ENCODE assay signal across 7 cellular contexts in the genomic region with DNA sequence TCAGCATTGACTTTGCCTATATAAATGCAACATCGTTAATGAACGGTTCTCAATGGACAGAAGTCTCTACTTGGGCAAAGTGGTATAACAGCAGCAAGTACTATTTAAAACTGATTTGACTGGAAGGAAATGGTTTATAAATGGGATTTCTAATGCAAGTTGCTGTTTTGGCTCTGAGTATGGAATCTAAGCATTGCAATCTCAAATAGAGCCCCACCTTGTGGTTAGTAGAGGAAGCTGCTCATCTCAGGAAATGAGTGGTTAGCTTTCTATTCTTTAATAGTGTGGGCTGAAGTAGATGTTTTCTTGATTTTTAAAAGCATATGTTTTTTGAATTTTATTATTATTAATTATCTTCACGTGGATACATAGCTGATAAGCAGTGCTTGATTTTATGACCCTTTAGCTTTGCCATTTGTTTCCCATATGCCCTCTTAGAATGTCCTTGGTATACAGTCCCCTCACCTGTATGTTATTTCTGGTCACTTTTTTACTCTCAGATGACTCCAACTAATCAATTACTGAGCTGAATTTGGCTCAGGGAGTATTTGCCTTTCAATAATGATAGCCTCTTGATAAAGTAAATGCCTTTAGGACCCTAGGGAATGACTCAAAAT.
DNase-seq lines count a peak whose midpoint lies in the region; ATAC-seq and FAIRE-seq lines count a peak whose summit lies in the region.

No MANE protein-coding gene starts in this region.

- no peaks in the 10 kb centered on the region for H3K36me3 Mint-ChIP-seq in memory B cell

- ATAC-seq in GM19324 (IDR thresholded peaks at IDR 0.05; ENCODE audit: low FRiP score, unreplicated experiment) (peak; percentile 64), HG03139 (IDR thresholded peaks at IDR 0.05; ENCODE audit: unreplicated experiment) (peak; percentile 91), memory B cell (ENCODE audit: low read depth) (peak; percentile 80)

- no peak overlapping the region for H3K27ac Mint-ChIP-seq in memory B cell

- peak; percentile 25 for DNase-seq in NCI-H774 (lab: John Stamatoyannopoulos, UW)
- peak; percentile 40 for DNase-seq in central memory CD4-positive, alpha-beta T cell
- peak in 1 of 2 donors; percentile 44 for DNase-seq in memory B cell (ENCODE audit: low spot score in 2 of 2)
- DNase-seq in NCI-H345 (lab: John Stamatoyannopoulos, UW) = no peak

- no peaks in the 10 kb centered on the region for H3K9me3 Mint-ChIP-seq in memory B cell

- no peak overlapping the region for H3K4me3 Mint-ChIP-seq in memory B cell

- peaks cover 2% of the 10 kb centered on the region for H3K4me1 Mint-ChIP-seq in memory B cell

- no peaks in the 10 kb centered on the region for H3K27me3 Mint-ChIP-seq in memory B cell

- peak; percentile 88 for FAIRE-seq in G401.6 (lab: Jason Lieb, UNC)
